Comparison of ENCODE assay signal across 2 cellular contexts in genomic region chr1:6222644-6223043, GRCh38.
A peak's percentile ranks its signal among the peaks of the same experiment; 100 is the strongest.
TF ChIP-seq lines count a peak whose summit lies in the region.

No MANE protein-coding gene starts in this region.

TF ChIP-seq in GM23338, 12 proteins besides CTCF, POLR2A, EP300 and RAD21:
- TF ChIP-seq JUNB (IDR thresholded peaks at IDR 0.05; ENCODE audit: unreplicated experiment) (no peak), NANOG (IDR thresholded peaks at IDR 0.05; ENCODE audit: borderline replicate concordance) (no peak), ZNF114 (CRISPR knock-in tag; IDR thresholded peaks at IDR 0.05) (no peak), ZNF331 (CRISPR knock-in tag; IDR thresholded peaks at IDR 0.05; ENCODE audit: low read depth) (no peak), EZH2 (IDR thresholded peaks at IDR 0.05; ENCODE audit: low read depth, unreplicated experiment) (no peak), REST (IDR thresholded peaks at IDR 0.05; ENCODE audit: unreplicated experiment) (no peak), CREB1 (CRISPR knock-in tag; IDR thresholded peaks at IDR 0.05; ENCODE audit: low read depth) (no peak), ZNF462 (CRISPR knock-in tag; IDR thresholded peaks at IDR 0.05) (no peak)

TF ChIP-seq in K562, 482 proteins besides CTCF, POLR2A, EP300 and RAD21:
- TF ChIP-seq NFIC (IDR thresholded peaks at IDR 0.05), result 0 out of 2 replicates have a peak, but pooled peaks have one; percentile 13
- no peak for TF ChIP-seq ZBTB2 (IDR thresholded peaks at IDR 0.05)
